ENCODE assay signal across 9 cellular contexts in the genomic region with DNA sequence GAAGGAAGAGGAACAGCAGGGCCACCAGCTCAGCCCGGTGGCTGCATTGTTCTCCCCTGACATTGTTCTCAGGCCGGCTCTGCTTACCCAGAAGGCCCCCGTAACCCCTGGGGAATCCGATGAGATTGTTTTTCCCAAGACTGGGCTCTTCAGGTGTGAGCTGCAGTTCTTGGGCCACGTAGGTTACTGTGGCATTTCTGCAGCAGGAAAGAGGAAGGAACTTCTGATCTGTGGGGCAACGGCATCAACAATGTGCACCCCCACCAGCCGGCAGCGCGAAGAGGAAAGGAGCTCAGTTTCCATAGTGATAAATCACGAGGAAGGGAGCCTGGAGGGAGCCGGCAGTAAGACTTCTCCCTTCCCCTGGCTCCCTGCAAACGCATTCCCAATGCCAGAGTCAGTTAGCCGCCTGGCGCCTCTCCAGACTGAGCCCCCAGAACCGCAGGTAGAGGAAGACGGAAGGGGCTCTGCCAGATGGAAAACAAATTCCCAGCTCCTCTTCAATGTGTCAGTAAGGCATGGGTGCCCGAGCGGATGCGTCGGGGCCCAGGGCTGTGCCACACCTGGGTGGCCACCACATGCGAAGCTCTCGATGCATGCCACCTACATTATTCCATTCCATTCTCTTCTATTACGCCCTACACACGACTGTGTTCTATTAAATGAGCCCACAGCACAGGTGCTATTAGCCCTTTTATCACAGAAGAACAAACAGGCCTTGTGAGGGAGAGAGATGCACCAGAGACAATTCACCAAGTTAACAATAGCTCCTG. TPM values are rescaled to one million over a fixed set of nuclear protein-coding genes. Genes with fewer than 3 reads are reported as not detected.
DNase-seq lines count a peak whose midpoint lies in the region; ATAC-seq, FAIRE-seq and TF ChIP-seq lines count a peak whose summit lies in the region.
"Had no signal": no experiment of that assay in that cellular context is flagged by ENCODE, and none has a peak within 500 bp of the region (broad histone marks: within the 10 kb centered on the region; RNA-seq: fewer than 3 reads in every experiment).

No MANE protein-coding gene starts in this region.

- CTCF ChIA-PET in activated CD8-positive, alpha-beta memory T cell treated with anti-CD3 and anti-CD28 coated beads, Interleukin-2, amount 10 ng/mL, durations not matched to agents 7 days and 5 days (lab: Charles Lee): interaction anchor here (0.8 to 1.7 kb wide), 7 partner anchors 21 to 121 kb away, joined by 3 to 5 read pairs (median 4); no protein-coding TSS in a partner anchor

- peak; percentile 60 for DNase-seq in activated CD8-positive, alpha-beta memory T cell treated with anti-CD3 and anti-CD28 coated beads for 24 hours
- DNase-seq in activated CD8-positive, alpha-beta memory T cell treated with anti-CD3 and anti-CD28 coated beads, Interleukin-2, amount 10 ng/mL, durations not matched to agents 7 days and 5 days: no peak
- DNase-seq in right atrium auricular region (ENCODE audit: low spot score) (peak; percentile 75), posterior cingulate gyrus (peak; percentile 21 to 92 (median 58)), NCI-H2081 treated with DMSO at 0.1 percent for 48 hours (lab: John Stamatoyannopoulos, UW) (no peak), GM12892 (ENCODE audit: insufficient read length) (no peak)
- DNase-seq: CD4-positive, CD25-positive, alpha-beta regulatory T cell had no signal

- no peak overlapping the region for H3K27ac Mint-ChIP-seq in activated CD8-positive, alpha-beta memory T cell treated with anti-CD3 and anti-CD28 coated beads, Interleukin-2, amount 10 ng/mL, durations not matched to agents 7 days and 5 days
- H3K27ac Mint-ChIP-seq in activated naive CD8-positive, alpha-beta T cell: peak overlapping the region; percentile 41

- FAIRE-seq in GM12892 (lab: Jason Lieb, UNC): no peak

- H3K4me1 ChIP-seq in right atrium auricular region: peaks cover 0 to 26% of the 10 kb centered on the region in 2 donors

- peak overlapping the region; percentile 31 to 53 for H3K27ac ChIP-seq in right atrium auricular region

- no peaks in the 10 kb centered on the region for H3K9me3 Mint-ChIP-seq in activated CD8-positive, alpha-beta memory T cell treated with anti-CD3 and anti-CD28 coated beads, Interleukin-2, amount 10 ng/mL, durations not matched to agents 7 days and 5 days (ENCODE audit: low read depth)
- no peaks in the 10 kb centered on the region for H3K9me3 Mint-ChIP-seq in activated naive CD8-positive, alpha-beta T cell (ENCODE audit: low read depth)
- H3K9me3 Mint-ChIP-seq: CD4-positive, CD25-positive, alpha-beta regulatory T cell had no signal

- H3K9me3 ChIP-seq in right atrium auricular region: no peaks in the 10 kb centered on the region

- no peaks in the 10 kb centered on the region for H3K36me3 Mint-ChIP-seq in activated CD8-positive, alpha-beta memory T cell treated with anti-CD3 and anti-CD28 coated beads, Interleukin-2, amount 10 ng/mL, durations not matched to agents 7 days and 5 days
- no peaks in the 10 kb centered on the region for H3K36me3 Mint-ChIP-seq in activated naive CD8-positive, alpha-beta T cell
- H3K36me3 Mint-ChIP-seq: CD4-positive, CD25-positive, alpha-beta regulatory T cell had no signal

- no peak for ATAC-seq in activated CD8-positive, alpha-beta memory T cell treated with anti-CD3 and anti-CD28 coated beads, Interleukin-2, amount 10 ng/mL, durations not matched to agents 7 days and 5 days
- ATAC-seq in GM19463 (IDR thresholded peaks at IDR 0.05; ENCODE audit: unreplicated experiment): no peak

- H3K27me3 ChIP-seq in right atrium auricular region: no peaks in the 10 kb centered on the region

- H3K27me3 Mint-ChIP-seq in activated CD8-positive, alpha-beta memory T cell treated with anti-CD3 and anti-CD28 coated beads, Interleukin-2, amount 10 ng/mL, durations not matched to agents 7 days and 5 days: peaks cover 2% of the 10 kb centered on the region
- H3K27me3 Mint-ChIP-seq in activated naive CD8-positive, alpha-beta T cell: no peaks in the 10 kb centered on the region

- no peak for TF ChIP-seq CTCF in right atrium auricular region (IDR thresholded peaks at IDR 0.05)

- intact Hi-C loops in posterior cingulate gyrus (cut with DNase I): no loop called here

- no peak overlapping the region for H3K4me3 Mint-ChIP-seq in activated CD8-positive, alpha-beta memory T cell treated with anti-CD3 and anti-CD28 coated beads, Interleukin-2, amount 10 ng/mL, durations not matched to agents 7 days and 5 days
- peak overlapping the region; percentile 72 for H3K4me3 Mint-ChIP-seq in activated naive CD8-positive, alpha-beta T cell

- H3K36me3 ChIP-seq in right atrium auricular region: no peaks in the 10 kb centered on the region

- no peak for TF ChIP-seq POLR2A in GM12892 (IDR thresholded peaks at IDR 0.05; ENCODE audit: low read depth, low read length)

- peaks cover 6% of the 10 kb centered on the region for H3K4me1 Mint-ChIP-seq in activated CD8-positive, alpha-beta memory T cell treated with anti-CD3 and anti-CD28 coated beads, Interleukin-2, amount 10 ng/mL, durations not matched to agents 7 days and 5 days
- H3K4me1 Mint-ChIP-seq in activated naive CD8-positive, alpha-beta T cell (ENCODE audit: low read depth): peaks cover 21% of the 10 kb centered on the region

- peak overlapping the region in 1 of 2 donors; percentile 27 for H3K4me3 ChIP-seq in right atrium auricular region

RNA-seq across cellular contexts. Expression of a gene that starts 21.5 kb away (rescaled TPM):
- total RNA-seq in activated CD8-positive, alpha-beta memory T cell treated with anti-CD3 and anti-CD28 coated beads, Interleukin-2, amount 10 ng/mL, durations not matched to agents 7 days and 5 days: 100 to 1,000 TPM; 116 to 124 TPM
- total RNA-seq in right atrium auricular region: 100 to 1,000 TPM in 1 of 2 donors, 10 to 100 TPM in 1; 77.5 to 153 TPM
- 1.3 TPM for polyA plus RNA-seq in GM12892 (2012; ENCODE audit: missing spikeins)

RNA-seq across cellular contexts. Expression of a gene that starts 36.7 kb away (rescaled TPM):
- total RNA-seq in activated CD8-positive, alpha-beta memory T cell treated with anti-CD3 and anti-CD28 coated beads, Interleukin-2, amount 10 ng/mL, durations not matched to agents 7 days and 5 days: under 1 TPM in 1 of 2 experiments, not detected in 1; 0.82 TPM
- total RNA-seq in right atrium auricular region: 1 to 10 TPM; 2.4 to 5.0 TPM
- 0.76 TPM for polyA plus RNA-seq in GM12892 (2012; ENCODE audit: missing spikeins)
- polyA plus RNA-seq: CD4-positive, CD25-positive, alpha-beta regulatory T cell had no signal

Comparison
In these comparisons a context has a peak if more than half of its experiments do, and no peak if none do; other contexts are left out.
1. DNase-seq: peak in activated CD8-positive, alpha-beta memory T cell treated with anti-CD3 and anti-CD28 coated beads for 24 hours (single experiment), right atrium auricular region (single experiment) and posterior cingulate gyrus (10 of 10); none in activated CD8-positive, alpha-beta memory T cell treated with anti-CD3 and anti-CD28 coated beads, Interleukin-2, amount 10 ng/mL, durations not matched to agents 7 days and 5 days (single experiment), NCI-H2081 treated with DMSO at 0.1 percent for 48 hours (single experiment) and GM12892 (single experiment).